ENCODE assay signal across 12 cellular contexts in the genomic region with DNA sequence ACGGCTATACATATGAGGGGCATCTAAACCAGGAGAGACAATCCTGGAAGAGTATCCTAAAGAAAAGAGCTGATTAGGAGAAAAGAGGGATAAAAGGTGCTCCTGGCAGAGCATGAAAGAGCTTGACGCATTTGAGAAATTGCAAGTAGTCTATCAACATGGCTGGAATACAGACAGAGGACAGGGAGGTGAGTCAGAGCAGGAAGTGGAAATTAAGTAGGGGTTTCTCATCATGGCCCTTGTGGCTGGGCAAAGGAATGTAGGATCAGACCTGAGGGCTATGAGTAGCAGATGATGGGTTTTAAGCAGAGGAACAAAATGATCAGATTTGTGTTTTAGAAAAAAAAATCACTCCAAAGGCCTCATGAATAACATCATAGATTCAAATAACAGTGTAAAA. TPM values are rescaled to one million over a fixed set of nuclear protein-coding genes. Genes with fewer than 3 reads are reported as not detected.
DNase-seq lines count a peak whose midpoint lies in the region; ATAC-seq and TF ChIP-seq lines count a peak whose summit lies in the region.
"Had no signal": no experiment of that assay in that cellular context is flagged by ENCODE, and none has a peak within 500 bp of the region (broad histone marks: within the 10 kb centered on the region; RNA-seq: fewer than 3 reads in every experiment).

No MANE protein-coding gene starts in this region.

- H3K9ac ChIP-seq in DND-41 (ENCODE audit: low read depth, low read length), result no peak overlapping the region

- H3K27me3 ChIP-seq in DND-41 (ENCODE audit: insufficient read depth, low read length, poor library complexity), result no peaks in the 10 kb centered on the region

- no peak overlapping the region for H3K4me2 ChIP-seq in DND-41 (ENCODE audit: insufficient read depth, low read length)

- no peaks in the 10 kb centered on the region for H3K27me3 Mint-ChIP-seq in chondrocyte (ENCODE audit: low read depth)
- no peaks in the 10 kb centered on the region for H3K27me3 Mint-ChIP-seq in nephron progenitor cell (ENCODE audit: low read depth, poor library complexity)
- H3K27me3 Mint-ChIP-seq in CD14-positive monocyte (ENCODE audit: low read depth in 3 of 3), result no peaks in the 10 kb centered on the region
- H3K27me3 Mint-ChIP-seq: activated T-cell treated with anti-CD3 and anti-CD28 coated beads, Interleukin-2, amount 50 U/mL, for 24 hours had no signal

- no peak overlapping the region for H3K27ac ChIP-seq in DND-41 (ENCODE audit: low read length)
- H3K27ac ChIP-seq: prostate gland had no signal

- intact Hi-C loops in CD14-positive monocyte (cut with micrococcal nuclease), result no loop called here

- no peaks in the 10 kb centered on the region for H3K36me3 ChIP-seq in DND-41 (ENCODE audit: insufficient read depth, low read length)
- H3K36me3 ChIP-seq: prostate gland had no signal

- H3K79me2 ChIP-seq in DND-41 (ENCODE audit: insufficient read depth, low read length), result no peaks in the 10 kb centered on the region

- DNase-seq in DND-41 (no peak), M059J (ENCODE audit: low read depth) (peak; percentile 92), chondrocyte (ENCODE audit: low spot score) (no peak), nephron progenitor cell (no peak), CD14-positive monocyte (ENCODE audit: low spot score) (no peak)
- no peak for DNase-seq in central memory CD4-positive, alpha-beta T cell
- DNase-seq: activated T-cell treated with anti-CD3 and anti-CD28 coated beads, Interleukin-2, amount 50 U/mL, for 24 hours; kidney had no signal

- no peaks in the 10 kb centered on the region for H4K20me1 ChIP-seq in DND-41 (ENCODE audit: insufficient read depth, low read length)

- H3K4me3 ChIP-seq in DND-41 (ENCODE audit: low read depth in 1 of 2, low read length in 2 of 2), result no peak overlapping the region
- H3K4me3 ChIP-seq: prostate gland had no signal

- TF ChIP-seq CTCF in DND-41 (IDR thresholded peaks at IDR 0.05; ENCODE audit: borderline replicate concordance, extremely low read depth, low read length, poor library complexity, severe bottlenecking), result no peak
- TF ChIP-seq CTCF in chondrocyte (IDR thresholded peaks at IDR 0.05), result no peak
- TF ChIP-seq CTCF in nephron progenitor cell (IDR thresholded peaks at IDR 0.05), result no peak
- no peak for TF ChIP-seq CTCF in CD14-positive monocyte (IDR thresholded peaks at IDR 0.05)

- no peak overlapping the region for H3K4me3 Mint-ChIP-seq in chondrocyte (ENCODE audit: unreplicated experiment)
- H3K4me3 Mint-ChIP-seq in nephron progenitor cell, result no peak overlapping the region
- H3K4me3 Mint-ChIP-seq in CD14-positive monocyte, result no peak overlapping the region
- H3K4me3 Mint-ChIP-seq: activated T-cell treated with anti-CD3 and anti-CD28 coated beads, Interleukin-2, amount 50 U/mL, for 24 hours had no signal

- no peaks in the 10 kb centered on the region for H3K9me3 Mint-ChIP-seq in chondrocyte (ENCODE audit: low read depth)
- no peaks in the 10 kb centered on the region for H3K9me3 Mint-ChIP-seq in nephron progenitor cell
- H3K9me3 Mint-ChIP-seq in CD14-positive monocyte, result peaks cover 3 to 18% (median 8%) of the 10 kb centered on the region in 7 donors
- H3K9me3 Mint-ChIP-seq: activated T-cell treated with anti-CD3 and anti-CD28 coated beads, Interleukin-2, amount 50 U/mL, for 24 hours had no signal

- H3K36me3 Mint-ChIP-seq in chondrocyte (ENCODE audit: low read depth) (peaks cover under 1% of the 10 kb centered on the region), nephron progenitor cell (ENCODE audit: low read depth) (no peaks in the 10 kb centered on the region), CD14-positive monocyte (no peaks in the 10 kb centered on the region)

- H3K27ac Mint-ChIP-seq in chondrocyte (ENCODE audit: unreplicated experiment) (peak overlapping the region; percentile 73), nephron progenitor cell (peak overlapping the region; percentile 54), CD14-positive monocyte (peak overlapping the region in 2 of 7 donors; percentile 16 to 40)
- H3K27ac Mint-ChIP-seq: activated T-cell treated with anti-CD3 and anti-CD28 coated beads, Interleukin-2, amount 50 U/mL, for 24 hours had no signal

- H3K9me3 ChIP-seq in DND-41 (ENCODE audit: insufficient read depth, low read length, severe bottlenecking), result no peaks in the 10 kb centered on the region
- H3K9me3 ChIP-seq: prostate gland had no signal

- no peak overlapping the region for H2AFZ ChIP-seq in DND-41 (ENCODE audit: low read depth, low read length)

- peaks cover 45% of the 10 kb centered on the region for H3K4me1 Mint-ChIP-seq in chondrocyte (ENCODE audit: low read depth)
- no peaks in the 10 kb centered on the region for H3K4me1 Mint-ChIP-seq in nephron progenitor cell
- peaks cover 16% of the 10 kb centered on the region for H3K4me1 Mint-ChIP-seq in CD14-positive monocyte

- 0 out of 3 replicates have a peak, but pooled peaks have one; percentile 50 for ATAC-seq in DND-41 (ENCODE audit: insufficient read depth, low read depth)
- no peak for ATAC-seq in GM21515 (IDR thresholded peaks at IDR 0.05; ENCODE audit: unreplicated experiment)
- ATAC-seq in GM21825 (IDR thresholded peaks at IDR 0.05; ENCODE audit: unreplicated experiment), result no peak
- ATAC-seq: HepG2 had no signal

- H3K4me1 ChIP-seq in DND-41 (ENCODE audit: insufficient read depth, low read length), result no peaks in the 10 kb centered on the region
- H3K4me1 ChIP-seq: prostate gland had no signal

RNA-seq across cellular contexts. Expression of gene UGP2, which starts 49.2 kb away (rescaled TPM):
- 98.4 and 125 TPM in 2 replicates for total RNA-seq in M059J (2014; rRNA removed; shearing (Covaris generic))
- total RNA-seq in chondrocyte, result 99.5 to 112 TPM (median 105 TPM) in 3 replicates
- 10 to 100 TPM; 49.9 to 71.8 TPM for polyA plus RNA-seq in CD14-positive monocyte
